In genomic region chr9:125492719-125493118, GRCh38 we compare ENCODE assay signal across 17 cellular contexts.
DNase-seq lines count a peak whose midpoint lies in the region; ATAC-seq, FAIRE-seq and TF ChIP-seq lines count a peak whose summit lies in the region.
"Had no signal": no experiment of that assay in that cellular context is flagged by ENCODE, and none has a peak within 500 bp of the region (broad histone marks: within the 10 kb centered on the region; RNA-seq: fewer than 3 reads in every experiment).

No MANE protein-coding gene starts in this region.

- H3K4me1 ChIP-seq in CD8-positive, alpha-beta T cell (ENCODE audit: insufficient read depth, low read length), result no peaks in the 10 kb centered on the region
- H3K4me1 ChIP-seq in endothelial cell of umbilical vein (ENCODE audit: control insufficient read depth, extremely low read depth, insufficient read depth, low read length) (no peaks in the 10 kb centered on the region), testis (no peaks in the 10 kb centered on the region)
- H3K4me1 ChIP-seq: BLaER1 treated with 17β-estradiol and CSF1 and Interleukin-3, amounts not matched to agents 10 nM and 100 nM; Peyer's patch; SJSA1 had no signal

- no peaks in the 10 kb centered on the region for H3K36me3 ChIP-seq in CD8-positive, alpha-beta T cell (ENCODE audit: insufficient read depth, low read length)
- H3K36me3 ChIP-seq in endothelial cell of umbilical vein (ENCODE audit: control insufficient read depth in 2 of 2, extremely low read depth in 1 of 2, insufficient read depth in 2 of 2, low read length in 2 of 2) (no peaks in the 10 kb centered on the region), testis (ENCODE audit: low read depth, missing control alignments) (no peaks in the 10 kb centered on the region)
- H3K36me3 ChIP-seq: Peyer's patch, SJSA1 had no signal

- H3K79me2 ChIP-seq in endothelial cell of umbilical vein (ENCODE audit: control insufficient read depth, insufficient read depth, low read length), result no peaks in the 10 kb centered on the region

- ATAC-seq in CD8-positive, alpha-beta T cell, result no peak
- no peak for ATAC-seq in activated T-cell treated with anti-CD3 and anti-CD28 coated beads, Interleukin-2, amount 50 U/mL, for 4 hours
- ATAC-seq: A549, K562 had no signal

- peaks cover 15% of the 10 kb centered on the region for H3K36me3 Mint-ChIP-seq in CD8-positive, alpha-beta T cell
- H3K36me3 Mint-ChIP-seq in mesothelial cell of epicardium, result no peaks in the 10 kb centered on the region
- peaks cover 7% of the 10 kb centered on the region for H3K36me3 Mint-ChIP-seq in activated T-cell treated with anti-CD3 and anti-CD28 coated beads, Interleukin-2, amount 50 U/mL, for 4 hours (ENCODE audit: insufficient read depth)

- H3K9me3 ChIP-seq in CD8-positive, alpha-beta T cell (ENCODE audit: low read length), result no peaks in the 10 kb centered on the region
- H3K9me3 ChIP-seq in endothelial cell of umbilical vein (replicated peaks; ENCODE audit: control insufficient read depth, insufficient read depth, low read length) (no peaks in the 10 kb centered on the region), testis (no peaks in the 10 kb centered on the region)
- H3K9me3 ChIP-seq: A549; BLaER1 treated with 17β-estradiol and CSF1 and Interleukin-3, amounts not matched to agents 10 nM and 100 nM; Peyer's patch; SJSA1 had no signal

- WGBS in testis, 2 donors, result 86 to 89% methylated on average over 2 of the region's 2 CpGs

- H3K27me3 Mint-ChIP-seq in CD8-positive, alpha-beta T cell (ENCODE audit: low read depth), result no peaks in the 10 kb centered on the region
- no peaks in the 10 kb centered on the region for H3K27me3 Mint-ChIP-seq in mesothelial cell of epicardium (ENCODE audit: low read depth)
- H3K27me3 Mint-ChIP-seq in activated T-cell treated with anti-CD3 and anti-CD28 coated beads, Interleukin-2, amount 50 U/mL, for 4 hours (ENCODE audit: low read depth), result no peaks in the 10 kb centered on the region

- H3K4me1 Mint-ChIP-seq in CD8-positive, alpha-beta T cell (ENCODE audit: low read depth), result no peaks in the 10 kb centered on the region
- peaks cover 51% of the 10 kb centered on the region for H3K4me1 Mint-ChIP-seq in mesothelial cell of epicardium
- peaks cover 3% of the 10 kb centered on the region for H3K4me1 Mint-ChIP-seq in activated T-cell treated with anti-CD3 and anti-CD28 coated beads, Interleukin-2, amount 50 U/mL, for 4 hours (ENCODE audit: low read depth)

- POLR2A ChIA-PET in CD8-positive, alpha-beta T cell (lab: Charles Lee), result no interaction called here
- POLR2A ChIA-PET in endothelial cell of umbilical vein (lab: Charles Lee), result no interaction called here

- H3K4me3 Mint-ChIP-seq in CD8-positive, alpha-beta T cell, result no peak overlapping the region
- H3K4me3 Mint-ChIP-seq in mesothelial cell of epicardium, result no peak overlapping the region
- H3K4me3 Mint-ChIP-seq in activated T-cell treated with anti-CD3 and anti-CD28 coated beads, Interleukin-2, amount 50 U/mL, for 4 hours, result no peak overlapping the region

- intact Hi-C loops in CD8-positive, alpha-beta T cell (cut with DNase I, micrococcal nuclease), result no loop called here
- intact Hi-C loops in endothelial cell of umbilical vein (cut with micrococcal nuclease) (no loop called here), testis (cut with DNase I; ENCODE audit: low total_unique reads) (no loop called here)

- H3K4me2 ChIP-seq in endothelial cell of umbilical vein (ENCODE audit: insufficient read depth, low read length), result no peak overlapping the region
- H3K4me2 ChIP-seq: BLaER1 treated with 17β-estradiol and CSF1 and Interleukin-3, amounts not matched to agents 10 nM and 100 nM had no signal

- no peak overlapping the region for H2AFZ ChIP-seq in endothelial cell of umbilical vein (ENCODE audit: low read depth, low read length)

- no peak for DNase-seq in CD8-positive, alpha-beta T cell
- DNase-seq in NCI-H1092 treated with DMSO at 0.1 percent for 48 hours (lab: John Stamatoyannopoulos, UW) (peak; percentile 82), endothelial cell of umbilical vein (ENCODE audit: low read depth, low spot score) (no peak), mesothelial cell of epicardium (ENCODE audit: low spot score in 2 of 2, unreplicated experiment in 2 of 2) (no peak), NCI-H226 (no peak), testis (no peak)
- no peak for DNase-seq in activated T-cell treated with anti-CD3 and anti-CD28 coated beads, Interleukin-2, amount 50 U/mL, for 4 hours
- DNase-seq: EL, NCI-H1417, NCI-H187 treated with DMSO at 0.1 percent for 48 hours, NCI-H526, Peyer's patch had no signal

- no peak overlapping the region for H3K4me3 ChIP-seq in CD8-positive, alpha-beta T cell (ENCODE audit: low read depth, low read length)
- H3K4me3 ChIP-seq in endothelial cell of umbilical vein (replicated peaks in 1 of 3; ENCODE audit: insufficient read depth in 1 of 3, low read depth in 1 of 3, low read length in 3 of 3), result no peak overlapping the region
- no peak overlapping the region for H3K4me3 ChIP-seq in testis
- H3K4me3 ChIP-seq: A549; BLaER1 treated with 17β-estradiol and CSF1 and Interleukin-3, amounts not matched to agents 10 nM and 100 nM; K562; Peyer's patch; SJSA1 had no signal

- no peak for TF ChIP-seq CTCF in CD8-positive, alpha-beta T cell (IDR thresholded peaks at IDR 0.05)
- no peak for TF ChIP-seq CTCF in endothelial cell of umbilical vein (IDR thresholded peaks at IDR 0.05; ENCODE audit: extremely low read depth in 1 of 2, insufficient read depth in 1 of 2, low read depth in 1 of 2, low read length in 2 of 2)
- no peak for TF ChIP-seq CTCF in mesothelial cell of epicardium (IDR thresholded peaks at IDR 0.05; ENCODE audit: unreplicated experiment)
- TF ChIP-seq CTCF in testis (IDR thresholded peaks at IDR 0.05), result no peak

- no peak overlapping the region for H3K9ac ChIP-seq in endothelial cell of umbilical vein (replicated peaks; ENCODE audit: extremely low read depth, insufficient read depth, low read length)
- H3K9ac ChIP-seq: BLaER1 treated with 17β-estradiol and CSF1 and Interleukin-3, amounts not matched to agents 10 nM and 100 nM had no signal

- dilution Hi-C loops in endothelial cell of umbilical vein (cut with MboI; ENCODE audit: extremely low pct_ligation_motif_present, low sequenced_read_pairs), result no loop called here

- no peaks in the 10 kb centered on the region for H3K9me3 Mint-ChIP-seq in CD8-positive, alpha-beta T cell
- no peaks in the 10 kb centered on the region for H3K9me3 Mint-ChIP-seq in mesothelial cell of epicardium
- no peaks in the 10 kb centered on the region for H3K9me3 Mint-ChIP-seq in activated T-cell treated with anti-CD3 and anti-CD28 coated beads, Interleukin-2, amount 50 U/mL, for 4 hours

- CTCF ChIA-PET in CD8-positive, alpha-beta T cell (lab: Charles Lee), result no interaction called here
- CTCF ChIA-PET in endothelial cell of umbilical vein (lab: Charles Lee), result interaction anchor here (0.8 to 1.2 kb wide), 4 partner anchors 8 to 39 kb away, joined by 3 read pairs; no protein-coding TSS in a partner anchor

- H4K20me1 ChIP-seq in endothelial cell of umbilical vein (replicated peaks; ENCODE audit: control insufficient read depth, extremely low read depth, insufficient read depth, low read length), result no peaks in the 10 kb centered on the region

- H3K9me1 ChIP-seq in endothelial cell of umbilical vein (replicated peaks; ENCODE audit: control insufficient read depth, extremely low read depth, insufficient read depth, low read length), result no peaks in the 10 kb centered on the region

- TF ChIP-seq POLR2A in endothelial cell of umbilical vein (IDR thresholded peaks at IDR 0.05; ENCODE audit: low read depth, low read length) (no peak), testis (IDR thresholded peaks at IDR 0.05) (no peak)

- BruUV-seq in endothelial cell of umbilical vein (replicated peaks; lab: Mats Ljungman, UMichigan), result no TSS peak

- FAIRE-seq in endothelial cell of umbilical vein (lab: Jason Lieb, UNC), result peak; percentile 28
- FAIRE-seq: A549, H1 had no signal

- no peak overlapping the region for H3K27ac ChIP-seq in CD8-positive, alpha-beta T cell (ENCODE audit: low read depth, low read length)
- H3K27ac ChIP-seq in endothelial cell of umbilical vein (ENCODE audit: insufficient read depth, low read depth, low read length) (no peak overlapping the region), testis (no peak overlapping the region)
- H3K27ac ChIP-seq: BLaER1 treated with 17β-estradiol and CSF1 and Interleukin-3, amounts not matched to agents 10 nM and 100 nM; Peyer's patch; SJSA1 had no signal

- no peaks in the 10 kb centered on the region for H3K27me3 ChIP-seq in CD8-positive, alpha-beta T cell (ENCODE audit: insufficient read depth, low read length)
- H3K27me3 ChIP-seq in endothelial cell of umbilical vein (ENCODE audit: control insufficient read depth in 2 of 2, insufficient read depth in 2 of 2, low read length in 2 of 2) (no peaks in the 10 kb centered on the region), testis (no peaks in the 10 kb centered on the region)
- H3K27me3 ChIP-seq: BLaER1 treated with 17β-estradiol and CSF1 and Interleukin-3, amounts not matched to agents 10 nM and 100 nM; Peyer's patch; SJSA1 had no signal

- peak overlapping the region; percentile 55 for H3K27ac Mint-ChIP-seq in CD8-positive, alpha-beta T cell
- H3K27ac Mint-ChIP-seq in mesothelial cell of epicardium, result peak overlapping the region; percentile 33

TF ChIP-seq in endothelial cell of umbilical vein, 7 proteins besides CTCF, POLR2A, EP300 and RAD21:
- TF ChIP-seq GATA2 (IDR thresholded peaks at IDR 0.05; ENCODE audit: insufficient read depth, insufficient read length, low read depth, low read length) (no peak), FOS (IDR thresholded peaks at IDR 0.05; ENCODE audit: borderline replicate concordance, insufficient read depth, low read length) (no peak), MAX (IDR thresholded peaks at IDR 0.05; ENCODE audit: insufficient read depth, insufficient read length) (no peak), JUN (IDR thresholded peaks at IDR 0.05; ENCODE audit: borderline replicate concordance, insufficient read depth, insufficient read length, low read depth) (no peak), EZH2 (IDR thresholded peaks at IDR 0.05; ENCODE audit: borderline replicate concordance, low read depth, low read length, severe bottlenecking) (no peak), POLR2AphosphoS5 (IDR thresholded peaks at IDR 0.05; ENCODE audit: insufficient read depth, low read depth, low read length) (no peak), MYC (IDR thresholded peaks at IDR 0.05; ENCODE audit: low read depth, low read length) (no peak)
